10 cellular contexts compared by ENCODE assay signal in the genomic region with DNA sequence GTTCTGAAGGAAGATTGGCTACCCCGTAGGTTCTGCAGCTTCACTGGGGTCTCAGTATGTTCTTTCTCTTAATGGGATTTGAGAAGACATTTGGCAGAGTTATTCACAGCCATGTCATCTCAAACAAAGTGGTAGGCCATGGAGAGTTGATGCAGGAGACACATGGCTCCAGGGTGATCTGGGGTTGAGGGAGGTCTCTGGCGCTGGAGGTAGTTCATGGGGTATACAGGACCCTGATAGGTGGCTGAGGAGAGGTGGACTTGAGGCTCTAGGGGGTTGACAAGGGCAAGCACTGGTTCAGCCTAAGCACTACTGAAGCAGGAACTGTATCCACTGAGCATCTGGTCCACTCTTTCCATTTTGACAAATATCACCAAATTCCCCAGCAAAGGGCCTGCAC.
"Had no signal": no experiment of that assay in that cellular context is flagged by ENCODE, and none has a peak within 500 bp of the region (broad histone marks: within the 10 kb centered on the region; RNA-seq: fewer than 3 reads in every experiment).

No MANE protein-coding gene starts in this region.

- H3K27ac ChIP-seq: GM23248, HL-60 had no signal

- H3K4me1 ChIP-seq: HAP-1 had no signal

- H3K36me3 Mint-ChIP-seq: IgD-negative memory B cell had no signal

- H3K36me3 ChIP-seq: HAP-1 had no signal

- DNase-seq: GM23248, GOT3, H7, HFFc6, KBM-7 had no signal

- ATAC-seq: HCT116, HepG2 had no signal

- H3K4me3 Mint-ChIP-seq: HFFc6, IgD-negative memory B cell had no signal

- H3K27me3 Mint-ChIP-seq: IgD-negative memory B cell had no signal

- H3K27ac Mint-ChIP-seq: HFFc6, IgD-negative memory B cell had no signal

- H3K4me3 ChIP-seq: GM23248, HAP-1 had no signal

- H3K4me1 Mint-ChIP-seq: IgD-negative memory B cell had no signal

- H3K9me3 ChIP-seq: HAP-1 had no signal
